Comparison of ENCODE assay signal across 2 cellular contexts in the genomic region with DNA sequence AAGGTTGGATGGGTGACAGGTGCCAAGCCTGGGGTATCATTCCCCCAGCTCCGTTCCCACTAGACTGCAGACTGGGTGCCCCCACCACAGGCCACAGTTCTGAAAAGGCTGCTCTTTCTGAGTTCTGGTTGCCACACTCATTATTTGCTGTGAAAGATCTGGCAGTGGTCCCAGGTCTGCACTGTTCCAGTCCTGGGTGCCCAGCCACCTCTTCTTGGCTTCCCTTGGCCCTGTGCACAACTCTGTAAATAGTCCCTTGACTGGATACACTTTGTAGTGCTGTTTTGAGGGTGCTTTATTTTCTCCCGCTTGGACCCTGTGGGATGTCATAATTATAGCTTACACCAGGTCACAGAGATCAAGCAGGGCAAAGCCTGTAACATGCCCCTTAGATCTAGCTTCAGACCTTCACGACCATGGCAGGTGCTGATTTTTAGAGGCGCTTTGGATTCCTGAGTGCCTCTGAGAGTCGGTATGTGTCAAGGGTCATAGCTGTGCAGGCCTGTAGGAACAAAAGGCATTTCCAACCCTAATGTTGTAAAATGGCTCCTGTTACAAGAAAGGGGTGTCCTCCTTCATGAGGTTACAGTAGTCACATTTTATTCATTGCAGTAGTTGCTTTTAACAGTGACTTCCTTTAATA.
TF ChIP-seq lines count a peak whose summit lies in the region.

No MANE protein-coding gene starts in this region.

TF ChIP-seq in liver, 16 proteins besides CTCF, POLR2A, EP300 and RAD21 (continued from another document):
- TF ChIP-seq, protein P1, sequence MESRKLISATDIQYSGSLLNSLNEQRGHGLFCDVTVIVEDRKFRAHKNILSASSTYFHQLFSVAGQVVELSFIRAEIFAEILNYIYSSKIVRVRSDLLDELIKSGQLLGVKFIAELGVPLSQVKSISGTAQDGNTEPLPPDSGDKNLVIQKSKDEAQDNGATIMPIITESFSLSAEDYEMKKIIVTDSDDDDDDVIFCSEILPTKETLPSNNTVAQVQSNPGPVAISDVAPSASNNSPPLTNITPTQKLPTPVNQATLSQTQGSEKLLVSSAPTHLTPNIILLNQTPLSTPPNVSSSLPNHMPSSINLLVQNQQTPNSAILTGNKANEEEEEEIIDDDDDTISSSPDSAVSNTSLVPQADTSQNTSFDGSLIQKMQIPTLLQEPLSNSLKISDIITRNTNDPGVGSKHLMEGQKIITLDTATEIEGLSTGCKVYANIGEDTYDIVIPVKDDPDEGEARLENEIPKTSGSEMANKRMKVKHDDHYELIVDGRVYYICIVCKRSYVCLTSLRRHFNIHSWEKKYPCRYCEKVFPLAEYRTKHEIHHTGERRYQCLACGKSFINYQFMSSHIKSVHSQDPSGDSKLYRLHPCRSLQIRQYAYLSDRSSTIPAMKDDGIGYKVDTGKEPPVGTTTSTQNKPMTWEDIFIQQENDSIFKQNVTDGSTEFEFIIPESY (IDR thresholded peaks at IDR 0.05) = peak; percentile 68
- TF ChIP-seq RXRA (IDR thresholded peaks at IDR 0.05) (peak; percentile 48 to 88), SP1 (IDR thresholded peaks at IDR 0.05) (peak; percentile 62), NR2F2 (IDR thresholded peaks at IDR 0.05) (no peak), JUND (IDR thresholded peaks at IDR 0.05) (peak in 1 of 2 donors; percentile 82), YY1 (IDR thresholded peaks at IDR 0.05) (peak; percentile 61), EGR1 (IDR thresholded peaks at IDR 0.05; ENCODE audit: low read depth in 2 of 2) (peak in 1 of 2 donors; percentile 32), HNF4G (IDR thresholded peaks at IDR 0.05) (no peak)
- TF ChIP-seq, protein P2, sequence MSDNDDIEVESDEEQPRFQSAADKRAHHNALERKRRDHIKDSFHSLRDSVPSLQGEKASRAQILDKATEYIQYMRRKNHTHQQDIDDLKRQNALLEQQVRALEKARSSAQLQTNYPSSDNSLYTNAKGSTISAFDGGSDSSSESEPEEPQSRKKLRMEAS (IDR thresholded peaks at IDR 0.05) = peak; percentile 64
- TF ChIP-seq, protein P3, sequence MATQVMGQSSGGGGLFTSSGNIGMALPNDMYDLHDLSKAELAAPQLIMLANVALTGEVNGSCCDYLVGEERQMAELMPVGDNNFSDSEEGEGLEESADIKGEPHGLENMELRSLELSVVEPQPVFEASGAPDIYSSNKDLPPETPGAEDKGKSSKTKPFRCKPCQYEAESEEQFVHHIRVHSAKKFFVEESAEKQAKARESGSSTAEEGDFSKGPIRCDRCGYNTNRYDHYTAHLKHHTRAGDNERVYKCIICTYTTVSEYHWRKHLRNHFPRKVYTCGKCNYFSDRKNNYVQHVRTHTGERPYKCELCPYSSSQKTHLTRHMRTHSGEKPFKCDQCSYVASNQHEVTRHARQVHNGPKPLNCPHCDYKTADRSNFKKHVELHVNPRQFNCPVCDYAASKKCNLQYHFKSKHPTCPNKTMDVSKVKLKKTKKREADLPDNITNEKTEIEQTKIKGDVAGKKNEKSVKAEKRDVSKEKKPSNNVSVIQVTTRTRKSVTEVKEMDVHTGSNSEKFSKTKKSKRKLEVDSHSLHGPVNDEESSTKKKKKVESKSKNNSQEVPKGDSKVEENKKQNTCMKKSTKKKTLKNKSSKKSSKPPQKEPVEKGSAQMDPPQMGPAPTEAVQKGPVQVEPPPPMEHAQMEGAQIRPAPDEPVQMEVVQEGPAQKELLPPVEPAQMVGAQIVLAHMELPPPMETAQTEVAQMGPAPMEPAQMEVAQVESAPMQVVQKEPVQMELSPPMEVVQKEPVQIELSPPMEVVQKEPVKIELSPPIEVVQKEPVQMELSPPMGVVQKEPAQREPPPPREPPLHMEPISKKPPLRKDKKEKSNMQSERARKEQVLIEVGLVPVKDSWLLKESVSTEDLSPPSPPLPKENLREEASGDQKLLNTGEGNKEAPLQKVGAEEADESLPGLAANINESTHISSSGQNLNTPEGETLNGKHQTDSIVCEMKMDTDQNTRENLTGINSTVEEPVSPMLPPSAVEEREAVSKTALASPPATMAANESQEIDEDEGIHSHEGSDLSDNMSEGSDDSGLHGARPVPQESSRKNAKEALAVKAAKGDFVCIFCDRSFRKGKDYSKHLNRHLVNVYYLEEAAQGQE (IDR thresholded peaks at IDR 0.05) = peak; percentile 57

TF ChIP-seq in HepG2, 621 proteins besides CTCF, POLR2A, EP300 and RAD21 (continued from another document):
- TF ChIP-seq, protein P4, sequence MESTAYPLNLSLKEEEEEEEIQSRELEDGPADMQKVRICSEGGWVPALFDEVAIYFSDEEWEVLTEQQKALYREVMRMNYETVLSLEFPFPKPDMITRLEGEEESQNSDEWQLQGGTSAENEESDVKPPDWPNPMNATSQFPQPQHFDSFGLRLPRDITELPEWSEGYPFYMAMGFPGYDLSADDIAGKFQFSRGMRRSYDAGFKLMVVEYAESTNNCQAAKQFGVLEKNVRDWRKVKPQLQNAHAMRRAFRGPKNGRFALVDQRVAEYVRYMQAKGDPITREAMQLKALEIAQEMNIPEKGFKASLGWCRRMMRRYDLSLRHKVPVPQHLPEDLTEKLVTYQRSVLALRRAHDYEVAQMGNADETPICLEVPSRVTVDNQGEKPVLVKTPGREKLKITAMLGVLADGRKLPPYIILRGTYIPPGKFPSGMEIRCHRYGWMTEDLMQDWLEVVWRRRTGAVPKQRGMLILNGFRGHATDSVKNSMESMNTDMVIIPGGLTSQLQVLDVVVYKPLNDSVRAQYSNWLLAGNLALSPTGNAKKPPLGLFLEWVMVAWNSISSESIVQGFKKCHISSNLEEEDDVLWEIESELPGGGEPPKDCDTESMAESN (CRISPR knock-in tag; conservative IDR thresholded peaks at IDR 0.05) = no peak
- TF ChIP-seq, protein P5, sequence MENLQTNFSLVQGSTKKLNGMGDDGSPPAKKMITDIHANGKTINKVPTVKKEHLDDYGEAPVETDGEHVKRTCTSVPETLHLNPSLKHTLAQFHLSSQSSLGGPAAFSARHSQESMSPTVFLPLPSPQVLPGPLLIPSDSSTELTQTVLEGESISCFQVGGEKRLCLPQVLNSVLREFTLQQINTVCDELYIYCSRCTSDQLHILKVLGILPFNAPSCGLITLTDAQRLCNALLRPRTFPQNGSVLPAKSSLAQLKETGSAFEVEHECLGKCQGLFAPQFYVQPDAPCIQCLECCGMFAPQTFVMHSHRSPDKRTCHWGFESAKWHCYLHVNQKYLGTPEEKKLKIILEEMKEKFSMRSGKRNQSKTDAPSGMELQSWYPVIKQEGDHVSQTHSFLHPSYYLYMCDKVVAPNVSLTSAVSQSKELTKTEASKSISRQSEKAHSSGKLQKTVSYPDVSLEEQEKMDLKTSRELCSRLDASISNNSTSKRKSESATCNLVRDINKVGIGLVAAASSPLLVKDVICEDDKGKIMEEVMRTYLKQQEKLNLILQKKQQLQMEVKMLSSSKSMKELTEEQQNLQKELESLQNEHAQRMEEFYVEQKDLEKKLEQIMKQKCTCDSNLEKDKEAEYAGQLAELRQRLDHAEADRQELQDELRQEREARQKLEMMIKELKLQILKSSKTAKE (CRISPR knock-in tag; IDR thresholded peaks at IDR 0.05; ENCODE audit: borderline replicate concordance) = no peak
- no peak for TF ChIP-seq KDM6A (CRISPR knock-in tag; IDR thresholded peaks at IDR 0.05; ENCODE audit: low read depth)
- no peak for TF ChIP-seq NCOA1 (CRISPR knock-in tag; IDR thresholded peaks at IDR 0.05)
- no peak for TF ChIP-seq ZNF501 (CRISPR knock-in tag; IDR thresholded peaks at IDR 0.05)
- no peak for TF ChIP-seq ZFP1 (CRISPR knock-in tag; IDR thresholded peaks at IDR 0.05)
- TF ChIP-seq SETDB1 (CRISPR knock-in tag; IDR thresholded peaks at IDR 0.05; ENCODE audit: borderline replicate concordance) = no peak
- TF ChIP-seq, protein P6, sequence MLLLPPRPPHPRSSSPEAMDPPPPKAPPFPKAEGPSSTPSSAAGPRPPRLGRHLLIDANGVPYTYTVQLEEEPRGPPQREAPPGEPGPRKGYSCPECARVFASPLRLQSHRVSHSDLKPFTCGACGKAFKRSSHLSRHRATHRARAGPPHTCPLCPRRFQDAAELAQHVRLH (CRISPR knock-in tag; IDR thresholded peaks at IDR 0.05; ENCODE audit: borderline replicate concordance, low read depth) = no peak
TF ChIP-seq in HepG2: peak in this region for 0.
